Comparison of ENCODE assay signal across 1 cellular context in the genomic region with DNA sequence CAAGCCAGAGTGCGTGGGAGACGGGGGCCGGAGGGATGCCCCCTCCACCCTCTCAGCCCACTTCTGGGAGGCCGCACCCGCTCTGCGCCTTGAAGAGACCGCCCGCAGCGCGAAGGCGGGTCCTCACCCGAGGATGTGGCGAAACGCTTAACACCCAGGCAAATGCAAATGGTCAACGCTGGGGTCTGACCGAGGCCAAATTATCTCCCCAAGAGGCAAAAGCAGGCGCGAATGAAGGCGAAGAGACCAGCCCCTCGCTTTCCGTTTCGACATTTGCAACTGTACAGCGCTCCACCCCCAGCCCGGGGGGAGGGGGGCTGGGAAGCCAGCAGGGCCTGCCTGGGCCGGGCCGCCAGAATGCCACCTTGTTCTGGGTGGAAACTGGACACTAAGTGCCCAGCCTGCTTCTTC.
TF ChIP-seq lines count a peak whose summit lies in the region.

No MANE protein-coding gene starts in this region.

TF ChIP-seq in liver, 16 proteins besides CTCF, POLR2A, EP300 and RAD21 (continued from another document):
- TF ChIP-seq, protein P1, sequence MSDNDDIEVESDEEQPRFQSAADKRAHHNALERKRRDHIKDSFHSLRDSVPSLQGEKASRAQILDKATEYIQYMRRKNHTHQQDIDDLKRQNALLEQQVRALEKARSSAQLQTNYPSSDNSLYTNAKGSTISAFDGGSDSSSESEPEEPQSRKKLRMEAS (IDR thresholded peaks at IDR 0.05) = no peak
- TF ChIP-seq FOXA2 (IDR thresholded peaks at IDR 0.05) (no peak), SP1 (IDR thresholded peaks at IDR 0.05) (no peak), HNF4G (IDR thresholded peaks at IDR 0.05) (no peak), EGR1 (IDR thresholded peaks at IDR 0.05; ENCODE audit: low read depth in 2 of 2) (no peak), FOXA1 (IDR thresholded peaks at IDR 0.05) (no peak), RXRA (IDR thresholded peaks at IDR 0.05) (no peak), GABPA (IDR thresholded peaks at IDR 0.05 in 1 of 2, conservative IDR thresholded peaks at IDR 0.05 in 1 of 2) (no peak), JUND (IDR thresholded peaks at IDR 0.05) (no peak), NR2F2 (IDR thresholded peaks at IDR 0.05) (no peak), YY1 (IDR thresholded peaks at IDR 0.05) (no peak)
- TF ChIP-seq, protein P2, sequence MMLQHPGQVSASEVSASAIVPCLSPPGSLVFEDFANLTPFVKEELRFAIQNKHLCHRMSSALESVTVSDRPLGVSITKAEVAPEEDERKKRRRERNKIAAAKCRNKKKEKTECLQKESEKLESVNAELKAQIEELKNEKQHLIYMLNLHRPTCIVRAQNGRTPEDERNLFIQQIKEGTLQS (IDR thresholded peaks at IDR 0.05) = no peak
- TF ChIP-seq, protein P3, sequence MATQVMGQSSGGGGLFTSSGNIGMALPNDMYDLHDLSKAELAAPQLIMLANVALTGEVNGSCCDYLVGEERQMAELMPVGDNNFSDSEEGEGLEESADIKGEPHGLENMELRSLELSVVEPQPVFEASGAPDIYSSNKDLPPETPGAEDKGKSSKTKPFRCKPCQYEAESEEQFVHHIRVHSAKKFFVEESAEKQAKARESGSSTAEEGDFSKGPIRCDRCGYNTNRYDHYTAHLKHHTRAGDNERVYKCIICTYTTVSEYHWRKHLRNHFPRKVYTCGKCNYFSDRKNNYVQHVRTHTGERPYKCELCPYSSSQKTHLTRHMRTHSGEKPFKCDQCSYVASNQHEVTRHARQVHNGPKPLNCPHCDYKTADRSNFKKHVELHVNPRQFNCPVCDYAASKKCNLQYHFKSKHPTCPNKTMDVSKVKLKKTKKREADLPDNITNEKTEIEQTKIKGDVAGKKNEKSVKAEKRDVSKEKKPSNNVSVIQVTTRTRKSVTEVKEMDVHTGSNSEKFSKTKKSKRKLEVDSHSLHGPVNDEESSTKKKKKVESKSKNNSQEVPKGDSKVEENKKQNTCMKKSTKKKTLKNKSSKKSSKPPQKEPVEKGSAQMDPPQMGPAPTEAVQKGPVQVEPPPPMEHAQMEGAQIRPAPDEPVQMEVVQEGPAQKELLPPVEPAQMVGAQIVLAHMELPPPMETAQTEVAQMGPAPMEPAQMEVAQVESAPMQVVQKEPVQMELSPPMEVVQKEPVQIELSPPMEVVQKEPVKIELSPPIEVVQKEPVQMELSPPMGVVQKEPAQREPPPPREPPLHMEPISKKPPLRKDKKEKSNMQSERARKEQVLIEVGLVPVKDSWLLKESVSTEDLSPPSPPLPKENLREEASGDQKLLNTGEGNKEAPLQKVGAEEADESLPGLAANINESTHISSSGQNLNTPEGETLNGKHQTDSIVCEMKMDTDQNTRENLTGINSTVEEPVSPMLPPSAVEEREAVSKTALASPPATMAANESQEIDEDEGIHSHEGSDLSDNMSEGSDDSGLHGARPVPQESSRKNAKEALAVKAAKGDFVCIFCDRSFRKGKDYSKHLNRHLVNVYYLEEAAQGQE (IDR thresholded peaks at IDR 0.05) = no peak
